26 cellular contexts compared by ENCODE assay signal in the genomic region with DNA sequence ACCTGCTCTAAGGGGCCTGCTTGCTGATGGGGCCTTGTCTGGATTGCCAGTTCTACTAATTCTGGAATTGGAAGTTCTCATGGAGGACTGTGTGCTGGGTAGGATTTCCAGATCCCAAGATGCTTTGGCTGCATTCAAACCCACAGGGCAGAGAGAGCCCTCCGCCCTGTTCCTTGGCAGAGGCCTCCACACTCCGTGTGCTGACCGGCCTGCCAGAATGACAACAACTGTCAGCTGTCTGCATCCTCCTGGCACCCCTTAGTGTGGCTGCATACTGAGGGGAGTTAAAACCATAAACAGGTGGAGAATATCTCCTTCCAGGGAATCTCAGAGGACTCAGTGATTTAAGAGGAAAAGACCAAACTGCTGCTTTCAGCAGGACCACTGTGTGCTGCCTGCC.
DNase-seq lines count a peak whose midpoint lies in the region; ATAC-seq and TF ChIP-seq lines count a peak whose summit lies in the region.
"Had no signal": no experiment of that assay in that cellular context is flagged by ENCODE, and none has a peak within 500 bp of the region (broad histone marks: within the 10 kb centered on the region; RNA-seq: fewer than 3 reads in every experiment).

No MANE protein-coding gene starts in this region.

- H3K27me3 Mint-ChIP-seq in nephron (ENCODE audit: low read depth) = peaks cover 7% of the 10 kb centered on the region
- H3K27me3 Mint-ChIP-seq in stimulated activated naive B cell treated with anti-CD40 and anti-IgM and Interleukin-4, amounts not matched to agents 10 μg/mL and 1 μg/mL and 100 μg/mL, for 72 hours = no peaks in the 10 kb centered on the region
- H3K27me3 Mint-ChIP-seq: activated CD4-positive, alpha-beta memory T cell treated with anti-CD3 and anti-CD28 coated beads for 36 hours; naive B cell; stimulated activated naive CD8-positive, alpha-beta T cell treated with anti-CD3 and anti-CD28 coated beads, Interleukin-15, Interleukin-2, amounts not matched to agents 100 ng/mL and 50 ng/mL, for 24 hours had no signal

- H3K9me3 Mint-ChIP-seq in nephron = no peaks in the 10 kb centered on the region
- H3K9me3 Mint-ChIP-seq in stimulated activated naive B cell treated with anti-CD40 and anti-IgM and Interleukin-4, amounts not matched to agents 10 μg/mL and 1 μg/mL and 100 μg/mL, for 72 hours = no peaks in the 10 kb centered on the region
- H3K9me3 Mint-ChIP-seq: activated CD4-positive, alpha-beta memory T cell treated with anti-CD3 and anti-CD28 coated beads for 36 hours; activated T-cell treated with anti-CD3 and anti-CD28 coated beads, Interleukin-2, amount 50 U/mL, for 72 hours; H9; naive B cell; stimulated activated naive CD8-positive, alpha-beta T cell treated with anti-CD3 and anti-CD28 coated beads, Interleukin-15, Interleukin-2, amounts not matched to agents 100 ng/mL and 50 ng/mL, for 24 hours had no signal

- no peaks in the 10 kb centered on the region for H3K36me3 Mint-ChIP-seq in nephron (ENCODE audit: low read depth)
- peaks cover 27 to 57% of the 10 kb centered on the region in 2 donors for H3K36me3 Mint-ChIP-seq in stimulated activated naive B cell treated with anti-CD40 and anti-IgM and Interleukin-4, amounts not matched to agents 10 μg/mL and 1 μg/mL and 100 μg/mL, for 72 hours
- H3K36me3 Mint-ChIP-seq: naive B cell had no signal

- H3K4me3 Mint-ChIP-seq in nephron = peak overlapping the region in 1 of 3 experiments; percentile 50
- no peak overlapping the region for H3K4me3 Mint-ChIP-seq in stimulated activated naive B cell treated with anti-CD40 and anti-IgM and Interleukin-4, amounts not matched to agents 10 μg/mL and 1 μg/mL and 100 μg/mL, for 72 hours
- H3K4me3 Mint-ChIP-seq: activated CD4-positive, alpha-beta memory T cell treated with anti-CD3 and anti-CD28 coated beads for 36 hours; activated T-cell treated with anti-CD3 and anti-CD28 coated beads, Interleukin-2, amount 50 U/mL, for 72 hours; H9; naive B cell; stimulated activated naive CD8-positive, alpha-beta T cell treated with anti-CD3 and anti-CD28 coated beads, Interleukin-15, Interleukin-2, amounts not matched to agents 100 ng/mL and 50 ng/mL, for 24 hours had no signal

- CTCF ChIA-PET in RWPE1 (lab: Yijun Ruan, JAX) = interaction anchor here (4.1 kb wide), 1 partner anchor 186 kb away, joined by 57 read pairs; no protein-coding TSS in a partner anchor

- POLR2A ChIA-PET in RWPE1 (lab: Yijun Ruan, JAX; ENCODE audit: low non-redundant PET) = no interaction called here

- no peak for TF ChIP-seq CTCF in RWPE1 (conservative IDR thresholded peaks at IDR 0.05; ENCODE audit: low read depth)
- no peak for TF ChIP-seq CTCF in nephron (IDR thresholded peaks at IDR 0.05; ENCODE audit: unreplicated experiment in 3 of 3)

- no peak for ATAC-seq in stimulated activated naive B cell treated with anti-CD40 and anti-IgM and Interleukin-4, amounts not matched to agents 10 μg/mL and 1 μg/mL and 100 μg/mL, for 72 hours (replicated peaks)
- no peak for ATAC-seq in GM18873 (IDR thresholded peaks at IDR 0.05; ENCODE audit: low FRiP score, unreplicated experiment)
- ATAC-seq: activated T-cell treated with anti-CD3 and anti-CD28 coated beads, Interleukin-2, amount 50 U/mL, for 72 hours had no signal

- H3K27ac ChIP-seq in RWPE1 = peak overlapping the region; percentile 62
- H3K27ac ChIP-seq: transverse colon had no signal

- no peak for DNase-seq in RWPE1 (ENCODE audit: low spot score)
- peak; percentile 21 for DNase-seq in fibroblast of gingiva (ENCODE audit: low read depth)
- DNase-seq in stimulated activated naive B cell treated with anti-CD40 and anti-IgM and Interleukin-4, amounts not matched to agents 10 μg/mL and 1 μg/mL and 100 μg/mL, for 72 hours = no peak
- no peak for DNase-seq in central memory CD4-positive, alpha-beta T cell
- no peak for DNase-seq in putamen (ENCODE audit: low spot score)
- DNase-seq in COLO829 (ENCODE audit: low spot score) = no peak
- DNase-seq: activated CD4-positive, alpha-beta memory T cell treated with anti-CD3 and anti-CD28 coated beads for 36 hours; activated CD4-positive, alpha-beta T cell treated with anti-CD3 and anti-CD28 coated beads for 1 hour; activated T-cell treated with anti-CD3 and anti-CD28 coated beads, Interleukin-2, amount 50 U/mL, for 72 hours; dermis blood vessel endothelial cell; DMS153; H9; hypothalamus; KG1; mammary epithelial cell; MG63; naive B cell; NCI-H1105 treated with DMSO at 0.1 percent for 48 hours; NCI-H187 treated with DMSO at 0.1 percent for 48 hours; NCI-H524 treated with DMSO at 0.1 percent for 48 hours; nucleus accumbens; stimulated activated CD4-positive, alpha-beta T cell treated with anti-CD3 and anti-CD28 coated beads, Interleukin-1b, Interleukin-23, amount 100 ng/mL, for 48 hours; transverse colon had no signal

- peak overlapping the region in 2 of 3 experiments; percentile 47 to 87 for H3K27ac Mint-ChIP-seq in nephron
- peak overlapping the region; percentile 77 for H3K27ac Mint-ChIP-seq in stimulated activated naive B cell treated with anti-CD40 and anti-IgM and Interleukin-4, amounts not matched to agents 10 μg/mL and 1 μg/mL and 100 μg/mL, for 72 hours
- H3K27ac Mint-ChIP-seq: activated CD4-positive, alpha-beta memory T cell treated with anti-CD3 and anti-CD28 coated beads for 36 hours; stimulated activated naive CD8-positive, alpha-beta T cell treated with anti-CD3 and anti-CD28 coated beads, Interleukin-15, Interleukin-2, amounts not matched to agents 100 ng/mL and 50 ng/mL, for 24 hours had no signal

- H3K4me1 Mint-ChIP-seq in nephron = peaks cover 57% of the 10 kb centered on the region
- H3K4me1 Mint-ChIP-seq in stimulated activated naive B cell treated with anti-CD40 and anti-IgM and Interleukin-4, amounts not matched to agents 10 μg/mL and 1 μg/mL and 100 μg/mL, for 72 hours = peaks cover 43 to 69% of the 10 kb centered on the region in 2 donors
